Comparison of ENCODE assay signal across 8 cellular contexts in the genomic region with DNA sequence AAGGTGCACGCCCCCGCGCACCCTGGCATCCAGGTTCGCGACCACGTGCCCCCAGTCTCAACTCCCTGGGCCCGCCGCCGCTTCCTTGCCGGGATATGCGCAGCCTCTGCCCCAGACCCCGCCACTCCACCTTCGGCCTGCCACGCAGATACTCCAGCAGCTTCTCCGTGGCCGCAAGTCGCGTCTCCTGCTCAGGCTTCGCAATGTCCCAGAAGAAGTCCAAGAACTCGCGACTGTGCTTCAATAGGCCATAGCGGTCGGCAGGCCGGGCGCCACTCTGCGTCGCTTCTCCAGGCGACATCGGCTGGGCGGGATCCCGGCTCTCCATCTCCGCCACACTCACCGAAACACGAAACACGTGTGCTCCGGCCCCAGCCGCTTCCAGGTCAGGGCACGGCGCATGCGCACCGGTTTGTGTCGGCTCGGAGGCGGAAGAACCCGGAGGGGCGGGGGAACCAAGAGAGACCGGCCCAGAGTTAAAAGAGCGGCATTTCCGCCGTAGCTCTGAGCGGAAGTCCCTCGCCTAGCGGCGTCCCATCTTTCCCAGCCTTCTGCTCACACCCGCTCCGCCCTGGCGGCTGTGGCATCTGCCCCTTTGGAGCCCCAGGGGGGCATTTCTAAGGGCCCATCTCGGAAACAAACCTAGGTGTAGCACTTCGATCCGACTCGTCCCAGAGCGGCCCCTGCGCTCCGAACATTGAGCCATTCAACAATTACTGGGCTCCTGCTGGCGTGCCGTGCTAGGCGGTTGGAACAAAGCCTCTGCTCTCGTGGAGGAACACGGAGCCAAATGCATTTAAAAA. TPM values are rescaled to one million over a fixed set of nuclear protein-coding genes. Genes with fewer than 3 reads are reported as not detected.
DNase-seq lines count a peak whose midpoint lies in the region; ATAC-seq, FAIRE-seq and TF ChIP-seq lines count a peak whose summit lies in the region.

A gene with protein sequence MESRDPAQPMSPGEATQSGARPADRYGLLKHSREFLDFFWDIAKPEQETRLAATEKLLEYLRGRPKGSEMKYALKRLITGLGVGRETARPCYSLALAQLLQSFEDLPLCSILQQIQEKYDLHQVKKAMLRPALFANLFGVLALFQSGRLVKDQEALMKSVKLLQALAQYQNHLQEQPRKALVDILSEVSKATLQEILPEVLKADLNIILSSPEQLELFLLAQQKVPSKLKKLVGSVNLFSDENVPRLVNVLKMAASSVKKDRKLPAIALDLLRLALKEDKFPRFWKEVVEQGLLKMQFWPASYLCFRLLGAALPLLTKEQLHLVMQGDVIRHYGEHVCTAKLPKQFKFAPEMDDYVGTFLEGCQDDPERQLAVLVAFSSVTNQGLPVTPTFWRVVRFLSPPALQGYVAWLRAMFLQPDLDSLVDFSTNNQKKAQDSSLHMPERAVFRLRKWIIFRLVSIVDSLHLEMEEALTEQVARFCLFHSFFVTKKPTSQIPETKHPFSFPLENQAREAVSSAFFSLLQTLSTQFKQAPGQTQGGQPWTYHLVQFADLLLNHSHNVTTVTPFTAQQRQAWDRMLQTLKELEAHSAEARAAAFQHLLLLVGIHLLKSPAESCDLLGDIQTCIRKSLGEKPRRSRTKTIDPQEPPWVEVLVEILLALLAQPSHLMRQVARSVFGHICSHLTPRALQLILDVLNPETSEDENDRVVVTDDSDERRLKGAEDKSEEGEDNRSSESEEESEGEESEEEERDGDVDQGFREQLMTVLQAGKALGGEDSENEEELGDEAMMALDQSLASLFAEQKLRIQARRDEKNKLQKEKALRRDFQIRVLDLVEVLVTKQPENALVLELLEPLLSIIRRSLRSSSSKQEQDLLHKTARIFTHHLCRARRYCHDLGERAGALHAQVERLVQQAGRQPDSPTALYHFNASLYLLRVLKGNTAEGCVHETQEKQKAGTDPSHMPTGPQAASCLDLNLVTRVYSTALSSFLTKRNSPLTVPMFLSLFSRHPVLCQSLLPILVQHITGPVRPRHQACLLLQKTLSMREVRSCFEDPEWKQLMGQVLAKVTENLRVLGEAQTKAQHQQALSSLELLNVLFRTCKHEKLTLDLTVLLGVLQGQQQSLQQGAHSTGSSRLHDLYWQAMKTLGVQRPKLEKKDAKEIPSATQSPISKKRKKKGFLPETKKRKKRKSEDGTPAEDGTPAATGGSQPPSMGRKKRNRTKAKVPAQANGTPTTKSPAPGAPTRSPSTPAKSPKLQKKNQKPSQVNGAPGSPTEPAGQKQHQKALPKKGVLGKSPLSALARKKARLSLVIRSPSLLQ (N-terminal part only) (minus strand): TSS at position 388 of the 803 bp plus-strand sequence. CDS start 60 bp downstream, at position 328.

- peak in 4 of 7 experiments; percentile 26 to 42 (median 38) for TF ChIP-seq CTCF in body of pancreas (IDR thresholded peaks at IDR 0.05)
- peak in 1 of 4 experiments; percentile 6 for TF ChIP-seq CTCF in sigmoid colon (IDR thresholded peaks at IDR 0.05)

- TF ChIP-seq POLR2A in body of pancreas (IDR thresholded peaks at IDR 0.05) = peak; percentile 60 to 90 (median 86)
- peak in 1 of 2 donors; percentile 56 for TF ChIP-seq POLR2A in sigmoid colon (IDR thresholded peaks at IDR 0.05)

- H3K9me3 ChIP-seq in body of pancreas (no peaks in the 10 kb centered on the region), sigmoid colon (no peaks in the 10 kb centered on the region)

- H3K4me1 ChIP-seq in body of pancreas (peaks cover 44% of the 10 kb centered on the region), sigmoid colon (peaks cover 0 to 23% (median 20%) of the 10 kb centered on the region in 4 donors)

- H3K27me3 ChIP-seq in body of pancreas (no peaks in the 10 kb centered on the region), sigmoid colon (no peaks in the 10 kb centered on the region)

- peak; percentile 70 for FAIRE-seq in TTC549 (lab: Jason Lieb, UNC)

- DNase-seq in 8988T (peak; percentile 97), NCI-H2107 treated with DMSO at 0.1 percent for 48 hours (lab: John Stamatoyannopoulos, UW; ENCODE audit: unreplicated experiment) (peak; percentile 56), body of pancreas (peak; percentile 98), iPS DF 4.7 (ENCODE audit: extremely low read depth, low spot score) (peak; percentile 86), sigmoid colon (peak; percentile 98)

- intact Hi-C loops in body of pancreas (cut with DNase I) = no loop called here
- intact Hi-C loops in sigmoid colon (cut with DNase I) = no loop called here

- TF ChIP-seq EP300 in sigmoid colon (IDR thresholded peaks at IDR 0.05) = no peak

- H3K27ac ChIP-seq in body of pancreas = peak within 1 kb of the TSS in 3 of 4 donors; percentile 42 to 88 (median 81)
- H3K27ac ChIP-seq in sigmoid colon = peak within 1 kb of the TSS; percentile 77 to 86 (median 83)

- H3K4me3 ChIP-seq in body of pancreas (peak within 1 kb of the TSS; percentile 34 to 77), sigmoid colon (peak within 1 kb of the TSS; percentile 83 to 88 (median 85))

- 1% methylated on average over 14 to 68 of the region's 69 CpGs for WGBS in body of pancreas, 2 donors
- WGBS in sigmoid colon, 2 donors = 0% methylated on average over 69 of the region's 69 CpGs

- ATAC-seq in GM18517 (IDR thresholded peaks at IDR 0.05; ENCODE audit: unreplicated experiment) (peak; percentile 74), HG03060 (IDR thresholded peaks at IDR 0.05; ENCODE audit: low read depth, unreplicated experiment) (peak; percentile 86), body of pancreas (peak; percentile 95)

- H3K36me3 ChIP-seq in body of pancreas (replicated peaks in 1 of 2; ENCODE audit: insufficient read depth in 1 of 2, low read depth in 2 of 2) (peaks cover 7 to 17% of the 10 kb centered on the region in 2 donors), sigmoid colon (peaks cover 4 to 36% (median 18%) of the 10 kb centered on the region in 4 donors)

RNA-seq across cellular contexts. Expression of the gene that starts here (rescaled TPM):
- total RNA-seq in body of pancreas (100 to 1,000 TPM in 1 of 2 donors, 10 to 100 TPM in 1; 37.9 to 105 TPM), sigmoid colon (10 to 100 TPM; 23.2 to 32.4 (median 27.4) TPM)
- polyA plus RNA-seq in sigmoid colon = 10 to 100 TPM in 1 of 3 donors, 1 to 10 TPM in 2; 6.6 to 44.5 (median 7.4) TPM

Comparison
In these comparisons a context has a peak if more than half of its experiments do, and no peak if none do; other contexts are left out.
1. Peak in every context shown above with its lines: DNase-seq, ATAC-seq, H3K4me3 ChIP-seq and H3K27ac ChIP-seq.